ENCODE assay signal across 28 cellular contexts in the genomic region with DNA sequence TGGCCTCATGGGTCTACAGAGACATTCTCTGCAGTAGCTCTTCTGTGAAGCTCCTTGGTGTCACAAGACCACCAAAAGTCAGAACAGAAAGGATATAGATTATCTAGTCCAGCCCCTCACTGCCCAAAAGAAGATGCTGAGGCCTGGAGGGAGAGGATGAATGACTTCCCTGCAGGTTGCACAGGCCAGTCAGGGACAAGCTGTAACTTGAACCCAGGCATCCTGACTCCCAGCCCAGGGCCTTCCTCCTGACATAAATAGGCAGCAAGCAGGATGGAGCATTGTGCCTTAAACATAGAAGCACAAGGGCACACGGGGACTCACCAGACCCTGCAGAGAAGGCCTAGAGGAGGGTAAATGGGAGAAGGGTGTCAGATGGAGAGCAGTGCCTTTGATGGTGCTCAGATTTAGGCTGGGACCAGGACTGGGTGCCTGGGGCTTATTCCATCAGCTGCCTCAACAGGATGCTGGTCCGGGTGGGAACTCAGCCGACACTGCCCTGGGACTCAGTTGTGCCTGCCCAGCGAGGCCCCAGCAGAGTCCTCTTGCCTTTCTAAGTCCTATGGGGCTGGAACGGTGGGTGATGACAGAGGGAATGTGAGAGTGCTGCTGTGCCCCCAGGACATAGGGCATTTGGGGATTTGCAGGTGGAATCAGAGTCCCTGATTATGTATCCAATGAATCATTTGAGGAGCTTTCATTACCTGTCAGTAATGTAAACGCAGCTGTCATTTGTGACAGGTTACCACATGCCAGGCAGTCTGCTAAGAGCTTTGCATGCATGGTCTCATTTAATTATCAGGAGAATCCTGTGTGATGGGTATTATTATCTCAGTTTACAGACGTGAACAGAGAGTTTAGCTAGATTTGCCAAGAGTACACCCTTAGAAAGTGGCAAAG. TPM values are rescaled to one million over a fixed set of nuclear protein-coding genes. Genes with fewer than 3 reads are reported as not detected.
DNase-seq lines count a peak whose midpoint lies in the region; ATAC-seq, FAIRE-seq and TF ChIP-seq lines count a peak whose summit lies in the region.
"Had no signal": no experiment of that assay in that cellular context is flagged by ENCODE, and none has a peak within 500 bp of the region (broad histone marks: within the 10 kb centered on the region; RNA-seq: fewer than 3 reads in every experiment).

No MANE protein-coding gene starts in this region.

- no peak overlapping the region for H2BK12ac ChIP-seq in H1 (ENCODE audit: low read depth, low read length)

- H3K27ac ChIP-seq in H1 (ENCODE audit: low read depth, low read length): no peak overlapping the region
- H3K27ac ChIP-seq: esophagus squamous epithelium, neutrophil, skin epidermis, uterus had no signal

- H3K27me3 ChIP-seq in H1 (replicated peaks in 1 of 4; ENCODE audit: control insufficient read depth in 3 of 4, extremely low read depth in 1 of 4, insufficient read depth in 3 of 4, low read length in 3 of 4): no peaks in the 10 kb centered on the region
- H3K27me3 ChIP-seq: uterus had no signal

- no peak for FAIRE-seq in H1 (lab: Jason Lieb, UNC)

- peaks cover 0 to 7% of the 10 kb centered on the region in 2 experiments for H4K20me1 ChIP-seq in H1 (replicated peaks in 1 of 2; ENCODE audit: control insufficient read depth in 1 of 2, insufficient read depth in 2 of 2, low read length in 2 of 2)

- no peak overlapping the region for H3K4me2 ChIP-seq in H1 (ENCODE audit: insufficient read depth in 1 of 2, low read depth in 2 of 2, low read length in 2 of 2)

- no peak overlapping the region for H4K91ac ChIP-seq in H1 (replicated peaks; ENCODE audit: insufficient read length, low read length)

- DNase-seq in DMS153 (lab: John Stamatoyannopoulos, UW): peak; percentile 96
- peak; percentile 84 for DNase-seq in NCI-H1436 (lab: John Stamatoyannopoulos, UW)
- DNase-seq in NCI-H69 (lab: John Stamatoyannopoulos, UW): peak; percentile 99
- DNase-seq in H1 (ENCODE audit: low read depth in 1 of 2, low spot score in 2 of 2): peak in 1 of 2 experiments; percentile 26
- DNase-seq in HUDEP-2 (lab: John Stamatoyannopoulos, UW; ENCODE audit: unreplicated experiment in 76 of 76): no peak
- no peak for DNase-seq in AG08396 (ENCODE audit: low spot score)
- DNase-seq: activated CD4-positive, alpha-beta T cell treated with anti-CD3 and anti-CD28 coated beads, Interleukin-2, amount 10 ng/mL, durations not matched to agents 24 days and 14 days; aorta; DMS 273 treated with DMSO at 0.1 percent for 48 hours; esophagus squamous epithelium; GF-D8; HCEC 1CT; MG63; NCI-H226; uterus had no signal

- H4K5ac ChIP-seq in H1 (ENCODE audit: insufficient read length, low read depth, low read length): no peak overlapping the region

- H2BK20ac ChIP-seq in H1 (ENCODE audit: low read length): no peak overlapping the region

- WGBS in H1 (ENCODE audit: extremely low coverage in 1 of 2, insufficient coverage in 1 of 2, insufficient read length in 1 of 2, insufficient replicate concordance in 2 of 2, low coverage in 1 of 2, low lambda C conversion rate in 2 of 2, missing lambda C conversion rate in 1 of 2), 2 experiments: 85% methylated on average over 7 of the region's 7 CpGs; no CpG with 5 or more reads in 1 of the 2 experiments

- no peak overlapping the region for H2BK120ac ChIP-seq in H1 (replicated peaks; ENCODE audit: low read depth, low read length)

- no peak overlapping the region for H2BK15ac ChIP-seq in H1 (ENCODE audit: low read length)

- no peak overlapping the region for H3K23ac ChIP-seq in H1 (ENCODE audit: insufficient read length)

- ATAC-seq in HG03175 (IDR thresholded peaks at IDR 0.05; ENCODE audit: unreplicated experiment): no peak
- no peak for ATAC-seq in HG02759 (IDR thresholded peaks at IDR 0.05; ENCODE audit: unreplicated experiment)
- ATAC-seq: activated naive CD4-positive, alpha-beta T cell treated with anti-CD3 and anti-CD28 coated beads, Interleukin-2, amount 50 U/mL, for 72 hours; stimulated activated memory B cell treated with anti-CD40 and anti-IgM and Interleukin-4, amounts not matched to agents 10 μg/mL and 1 μg/mL and 100 μg/mL, for 72 hours had no signal

- TF ChIP-seq EP300 in H1 (IDR thresholded peaks at IDR 0.05; ENCODE audit: borderline replicate concordance in 1 of 2, low read depth in 2 of 2, low read length in 2 of 2): no peak

- CTCF ChIA-PET in H1 (lab: Charles Lee; ENCODE audit: partially characterized antibody): interaction anchor here (0.9 to 3.0 kb wide), 18 partner anchors 9 to 139 kb away, joined by 3 to 19 read pairs (median 4); no protein-coding TSS in a partner anchor

- POLR2A ChIA-PET in H1 (lab: Charles Lee; ENCODE audit: partially characterized antibody): interaction anchor here (0.9 kb wide), 1 partner anchor 27 kb away, joined by 3 read pairs; no protein-coding TSS in a partner anchor

- no peak overlapping the region for H2AFZ ChIP-seq in H1 (ENCODE audit: low read length)

- TF ChIP-seq RAD21 in H1 (IDR thresholded peaks at IDR 0.05 in 1 of 2, conservative IDR thresholded peaks at IDR 0.05 in 1 of 2; ENCODE audit: low read depth in 2 of 2, low read length in 2 of 2): no peak

- no peaks in the 10 kb centered on the region for H3K36me3 ChIP-seq in H1 (ENCODE audit: control insufficient read depth in 2 of 4, insufficient read depth in 4 of 4, low read length in 3 of 4)
- H3K36me3 ChIP-seq: esophagus squamous epithelium, MG63, neutrophil, uterus had no signal

- no peak overlapping the region for H3K9ac ChIP-seq in H1 (replicated peaks in 1 of 4; ENCODE audit: extremely low read depth in 1 of 4, low read depth in 3 of 4, low read length in 3 of 4)

- H3K14ac ChIP-seq in H1 (ENCODE audit: insufficient read length): no peak overlapping the region

- no peaks in the 10 kb centered on the region for H3K9me3 ChIP-seq in H1 (ENCODE audit: insufficient read depth in 2 of 2, low read depth in 1 of 2, low read length in 1 of 2)
- H3K9me3 ChIP-seq: esophagus squamous epithelium, MG63, neutrophil, uterus had no signal

- H3K23me2 ChIP-seq in H1 (ENCODE audit: low read depth, low read length): no peaks in the 10 kb centered on the region; the same call in 1 of the 2 replicates

- no peaks in the 10 kb centered on the region for H3K79me1 ChIP-seq in H1 (ENCODE audit: low read depth, low read length)

- no peak overlapping the region for H2BK5ac ChIP-seq in H1 (ENCODE audit: low read depth, low read length)

- TF ChIP-seq POLR2A in H1 (IDR thresholded peaks at IDR 0.05; ENCODE audit: control extremely low read depth in 1 of 2, low read depth in 2 of 2, low read length in 2 of 2): no peak

- H3K4me1 ChIP-seq in H1 (replicated peaks in 1 of 4; ENCODE audit: control insufficient read depth in 3 of 4, insufficient read depth in 4 of 4, low read length in 3 of 4): no peaks in the 10 kb centered on the region; a peak in 2 of 7 replicates
- H3K4me1 ChIP-seq: uterus had no signal

- no peak overlapping the region for H3K4me3 ChIP-seq in H1 (ENCODE audit: extremely low read depth in 1 of 4, insufficient read depth in 2 of 4, low read depth in 3 of 4, low read length in 4 of 4)
- H3K4me3 ChIP-seq: esophagus squamous epithelium, lung, MG63, skin epidermis, uterus had no signal

- H3K56ac ChIP-seq in H1 (replicated peaks; ENCODE audit: insufficient read length, low read depth, low read length): no peak overlapping the region

- H3K79me2 ChIP-seq in H1 (ENCODE audit: control insufficient read depth in 1 of 2, insufficient read depth in 2 of 2, low read length in 2 of 2): no peaks in the 10 kb centered on the region

- 0 out of 2 replicates have a peak overlapping the region, but pooled peaks have one; percentile 71 for H3K18ac ChIP-seq in H1 (ENCODE audit: extremely low read depth, low read length)

- no peak for TF ChIP-seq CTCF in H1 (IDR thresholded peaks at IDR 0.05; ENCODE audit: control extremely low read depth in 1 of 3, insufficient read depth in 1 of 3, low read depth in 1 of 3, low read length in 3 of 3)

- H2AK5ac ChIP-seq in H1 (ENCODE audit: low read depth, low read length): no peak overlapping the region

- no peak overlapping the region for H3K4ac ChIP-seq in H1 (replicated peaks; ENCODE audit: insufficient read length, low read depth, low read length)

- no peak overlapping the region for H4K8ac ChIP-seq in H1 (ENCODE audit: extremely low read depth, insufficient read depth, low read length)

RNA-seq across cellular contexts. Expression of a gene that starts 13.2 kb away (rescaled TPM):
- not detected in 2 replicates for total RNA-seq in H1 (2021; fragmentation: NEBNext Ultra II Directional; extraction: Animal tissue kit (Norgen Biotek cat#: 25700))
- polyA plus RNA-seq in H1 (2011; rRNA removed): not detected in 2 replicates
- polyA plus RNA-seq in H1 (2011; cell fraction: cytosol; rRNA removed): not detected
- polyA plus RNA-seq in H1 (2011; cell fraction: nucleus; rRNA removed): not detected
- not detected in 4 replicates for polyA plus RNA-seq in H1 (2012, experiment 1 of 2)
- polyA plus RNA-seq in H1 (2012, experiment 2 of 2): not detected
- not detected for polyA plus RNA-seq in H1 (2013, experiment 1 of 2)
- not detected for polyA plus RNA-seq in H1 (2013, experiment 2 of 2)
- not detected in 2 replicates for polyA minus RNA-seq in H1 (2011; rRNA and poly(A)+ RNA removed)
- not detected for polyA minus RNA-seq in H1 (2011; cell fraction: cytosol; rRNA and poly(A)+ RNA removed)
- polyA minus RNA-seq in H1 (2011; cell fraction: nucleus; rRNA and poly(A)+ RNA removed): not detected
- total RNA-seq: activated CD4-positive, alpha-beta T cell treated with anti-CD3 and anti-CD28 coated beads, Interleukin-2, amount 10 ng/mL, durations not matched to agents 24 days and 14 days; activated naive CD4-positive, alpha-beta T cell treated with anti-CD3 and anti-CD28 coated beads, Interleukin-2, amount 50 U/mL, for 72 hours; activated T-helper 1 cell treated with anti-CD3 and anti-CD28 coated beads, Interleukin-12 subunit alpha, Interleukin-12 subunit beta, Interleukin-2, Interleukin-4 antibody, amounts not matched to agents 30 ng/mL and 10 ng/mL and 1 ng/mL, durations not matched to agents 14 hours and 24 hours and 36 hours; aorta; lung; pulmonary artery endothelial cell; T-helper 2 cell treated with Interferon-gamma antibody and Interleukin-4, amounts not matched to agents 100 ng/mL and 5 ng/mL, for 36 hours; temporal lobe; uterus had no signal
- polyA plus RNA-seq: AG04450, aorta, CD14-positive monocyte, lung had no signal

RNA-seq across cellular contexts. Expression of a gene that starts 30.9 kb away (rescaled TPM):
- total RNA-seq in H1 (2021; fragmentation: NEBNext Ultra II Directional; extraction: Animal tissue kit (Norgen Biotek cat#: 25700)): not detected in 2 replicates
- not detected in 2 replicates for polyA plus RNA-seq in H1 (2011; rRNA removed)
- not detected for polyA plus RNA-seq in H1 (2011; cell fraction: cytosol; rRNA removed)
- not detected for polyA plus RNA-seq in H1 (2011; cell fraction: nucleus; rRNA removed)
- not detected in 4 replicates for polyA plus RNA-seq in H1 (2012, experiment 1 of 2)
- not detected for polyA plus RNA-seq in H1 (2012, experiment 2 of 2)
- polyA plus RNA-seq in H1 (2013, experiment 1 of 2): not detected
- not detected for polyA plus RNA-seq in H1 (2013, experiment 2 of 2)
- not detected in 2 replicates for polyA minus RNA-seq in H1 (2011; rRNA and poly(A)+ RNA removed)
- not detected for polyA minus RNA-seq in H1 (2011; cell fraction: cytosol; rRNA and poly(A)+ RNA removed)
- polyA minus RNA-seq in H1 (2011; cell fraction: nucleus; rRNA and poly(A)+ RNA removed): not detected
- total RNA-seq: activated CD4-positive, alpha-beta T cell treated with anti-CD3 and anti-CD28 coated beads, Interleukin-2, amount 10 ng/mL, durations not matched to agents 24 days and 14 days; activated naive CD4-positive, alpha-beta T cell treated with anti-CD3 and anti-CD28 coated beads, Interleukin-2, amount 50 U/mL, for 72 hours; activated T-helper 1 cell treated with anti-CD3 and anti-CD28 coated beads, Interleukin-12 subunit alpha, Interleukin-12 subunit beta, Interleukin-2, Interleukin-4 antibody, amounts not matched to agents 30 ng/mL and 10 ng/mL and 1 ng/mL, durations not matched to agents 14 hours and 24 hours and 36 hours; aorta; lung; pulmonary artery endothelial cell; T-helper 2 cell treated with Interferon-gamma antibody and Interleukin-4, amounts not matched to agents 100 ng/mL and 5 ng/mL, for 36 hours; temporal lobe had no signal
- polyA plus RNA-seq: AG04450, aorta, CD14-positive monocyte had no signal

RNA-seq across cellular contexts. Expression of a gene that starts 38.6 kb away (rescaled TPM):
- total RNA-seq in H1 (2021; fragmentation: NEBNext Ultra II Directional; extraction: Animal tissue kit (Norgen Biotek cat#: 25700)): not detected in 2 replicates
- polyA plus RNA-seq in H1 (2011; rRNA removed): not detected in 2 replicates
- polyA plus RNA-seq in H1 (2011; cell fraction: cytosol; rRNA removed): not detected
- not detected for polyA plus RNA-seq in H1 (2011; cell fraction: nucleus; rRNA removed)
- not detected in 4 replicates for polyA plus RNA-seq in H1 (2012, experiment 1 of 2)
- not detected for polyA plus RNA-seq in H1 (2012, experiment 2 of 2)
- polyA plus RNA-seq in H1 (2013, experiment 1 of 2): not detected
- polyA plus RNA-seq in H1 (2013, experiment 2 of 2): not detected
- polyA minus RNA-seq in H1 (2011; rRNA and poly(A)+ RNA removed): not detected in 2 replicates
- polyA minus RNA-seq in H1 (2011; cell fraction: cytosol; rRNA and poly(A)+ RNA removed): not detected
- not detected for polyA minus RNA-seq in H1 (2011; cell fraction: nucleus; rRNA and poly(A)+ RNA removed)
- total RNA-seq: activated CD4-positive, alpha-beta T cell treated with anti-CD3 and anti-CD28 coated beads, Interleukin-2, amount 10 ng/mL, durations not matched to agents 24 days and 14 days; activated naive CD4-positive, alpha-beta T cell treated with anti-CD3 and anti-CD28 coated beads, Interleukin-2, amount 50 U/mL, for 72 hours; activated T-helper 1 cell treated with anti-CD3 and anti-CD28 coated beads, Interleukin-12 subunit alpha, Interleukin-12 subunit beta, Interleukin-2, Interleukin-4 antibody, amounts not matched to agents 30 ng/mL and 10 ng/mL and 1 ng/mL, durations not matched to agents 14 hours and 24 hours and 36 hours; pulmonary artery endothelial cell; T-helper 2 cell treated with Interferon-gamma antibody and Interleukin-4, amounts not matched to agents 100 ng/mL and 5 ng/mL, for 36 hours had no signal
- polyA plus RNA-seq: AG04450 had no signal

RNA-seq across cellular contexts. Expression of a gene that starts 54.1 kb away (rescaled TPM):
- not detected in 2 replicates for total RNA-seq in H1 (2021; fragmentation: NEBNext Ultra II Directional; extraction: Animal tissue kit (Norgen Biotek cat#: 25700))
- polyA plus RNA-seq in H1 (2011; rRNA removed): not detected in 2 replicates
- polyA plus RNA-seq in H1 (2011; cell fraction: cytosol; rRNA removed): not detected
- not detected for polyA plus RNA-seq in H1 (2011; cell fraction: nucleus; rRNA removed)
- polyA plus RNA-seq in H1 (2012, experiment 1 of 2): not detected in 4 replicates
- polyA plus RNA-seq in H1 (2012, experiment 2 of 2): not detected
- polyA plus RNA-seq in H1 (2013, experiment 1 of 2): not detected
- polyA plus RNA-seq in H1 (2013, experiment 2 of 2): not detected
- polyA minus RNA-seq in H1 (2011; rRNA and poly(A)+ RNA removed): not detected in 2 replicates
- polyA minus RNA-seq in H1 (2011; cell fraction: cytosol; rRNA and poly(A)+ RNA removed): not detected
- polyA minus RNA-seq in H1 (2011; cell fraction: nucleus; rRNA and poly(A)+ RNA removed): not detected
- total RNA-seq: activated CD4-positive, alpha-beta T cell treated with anti-CD3 and anti-CD28 coated beads, Interleukin-2, amount 10 ng/mL, durations not matched to agents 24 days and 14 days; activated naive CD4-positive, alpha-beta T cell treated with anti-CD3 and anti-CD28 coated beads, Interleukin-2, amount 50 U/mL, for 72 hours; activated T-helper 1 cell treated with anti-CD3 and anti-CD28 coated beads, Interleukin-12 subunit alpha, Interleukin-12 subunit beta, Interleukin-2, Interleukin-4 antibody, amounts not matched to agents 30 ng/mL and 10 ng/mL and 1 ng/mL, durations not matched to agents 14 hours and 24 hours and 36 hours; pulmonary artery endothelial cell; T-helper 2 cell treated with Interferon-gamma antibody and Interleukin-4, amounts not matched to agents 100 ng/mL and 5 ng/mL, for 36 hours had no signal
- polyA plus RNA-seq: AG04450 had no signal

Comparison
In these comparisons a context has a peak if more than half of its experiments do, and no peak if none do; other contexts are left out.
1. DNase-seq: peak in DMS153 (single experiment), NCI-H1436 (single experiment) and NCI-H69 (single experiment); none in HUDEP-2 (0 of 76) and AG08396 (single experiment).